ENCODE assay signal across 8 cellular contexts in genomic region chr3:172711457-172711800, GRCh38. TPM values are rescaled to one million over a fixed set of nuclear protein-coding genes. Genes with fewer than 3 reads are reported as not detected.
DNase-seq lines count a peak whose midpoint lies in the region; ATAC-seq and TF ChIP-seq lines count a peak whose summit lies in the region.

No MANE protein-coding gene starts in this region.

- no peaks in the 10 kb centered on the region for H3K4me1 ChIP-seq in mesodermal cell (ENCODE audit: control insufficient read depth, insufficient read depth, low read length, poor library complexity, severe bottlenecking)

- WGBS in mesodermal cell (ENCODE audit: insufficient coverage in 2 of 2), 2 experiments, result no CpG with 5 or more reads among the region's 2 CpGs

- DNase-seq in activated naive CD4-positive, alpha-beta T cell treated with anti-CD3 and anti-CD28 coated beads for 36 hours, result no peak
- no peak for DNase-seq in activated naive CD4-positive, alpha-beta T cell (lab: John Stamatoyannopoulos, UW)
- DNase-seq in NCI-H146 (lab: John Stamatoyannopoulos, UW) (peak; percentile 72), brain microvascular endothelial cell (no peak), foreskin melanocyte (no peak)

- CTCF ChIA-PET in activated naive CD4-positive, alpha-beta T cell treated with anti-CD3 and anti-CD28 coated beads for 36 hours (lab: Charles Lee), result interaction anchor here (0.7 to 1.6 kb wide), 7 partner anchors 9 to 1626 kb away, joined by 3 to 5 read pairs (median 3); partner anchors contain the start of gene ECT2

- no peaks in the 10 kb centered on the region for H3K9me3 ChIP-seq in mesodermal cell (ENCODE audit: control insufficient read depth, low read length)

- H3K4me3 ChIP-seq in brain microvascular endothelial cell (ENCODE audit: low read depth, low read length) (peak overlapping the region; percentile 98), mesodermal cell (ENCODE audit: extremely low read depth, insufficient read depth, low read length, poor library complexity, severe bottlenecking) (peak overlapping the region; percentile 75)

- H3K27ac ChIP-seq in brain microvascular endothelial cell, result peak overlapping the region; percentile 83
- H3K27ac ChIP-seq in mesodermal cell (ENCODE audit: low read depth, low read length, severe bottlenecking), result peak overlapping the region; percentile 88

- no peaks in the 10 kb centered on the region for H3K9me3 Mint-ChIP-seq in activated naive CD4-positive, alpha-beta T cell treated with anti-CD3 and anti-CD28 coated beads for 36 hours

- H3K4me1 Mint-ChIP-seq in activated naive CD4-positive, alpha-beta T cell treated with anti-CD3 and anti-CD28 coated beads for 36 hours (ENCODE audit: low read depth), result peaks cover 11% of the 10 kb centered on the region

- ATAC-seq in HG02571 (IDR thresholded peaks at IDR 0.05; ENCODE audit: unreplicated experiment) (no peak), HG02623 (IDR thresholded peaks at IDR 0.05; ENCODE audit: unreplicated experiment) (no peak)

- H3K4me3 Mint-ChIP-seq in activated naive CD4-positive, alpha-beta T cell treated with anti-CD3 and anti-CD28 coated beads for 36 hours, result peak overlapping the region; percentile 91

- H3K27me3 ChIP-seq in brain microvascular endothelial cell (replicated peaks), result no peaks in the 10 kb centered on the region

- TF ChIP-seq CTCF in brain microvascular endothelial cell (IDR thresholded peaks at IDR 0.05; ENCODE audit: low read depth, low read length, missing control alignments), result no peak

- H3K27ac Mint-ChIP-seq in activated naive CD4-positive, alpha-beta T cell treated with anti-CD3 and anti-CD28 coated beads for 36 hours, result no peak overlapping the region

- H3K36me3 ChIP-seq in brain microvascular endothelial cell (replicated peaks) (no peaks in the 10 kb centered on the region), mesodermal cell (ENCODE audit: control insufficient read depth, insufficient read depth, low read length) (no peaks in the 10 kb centered on the region)

- in situ Hi-C loops in brain microvascular endothelial cell (cut with HindIII; ENCODE audit: low pct_ligation_motif_present, low sequenced_read_pairs), result no loop called here

- H3K27me3 Mint-ChIP-seq in activated naive CD4-positive, alpha-beta T cell treated with anti-CD3 and anti-CD28 coated beads for 36 hours (ENCODE audit: low read depth), result no peaks in the 10 kb centered on the region

- intact Hi-C loops in activated naive CD4-positive, alpha-beta T cell treated with anti-CD3 and anti-CD28 coated beads for 36 hours (cut with micrococcal nuclease), result loop anchor here (1.0 kb wide), 2 partner anchors 38 to 39 kb away; partner anchors contain the start of gene ECT2

- H3K36me3 Mint-ChIP-seq in activated naive CD4-positive, alpha-beta T cell treated with anti-CD3 and anti-CD28 coated beads for 36 hours (ENCODE audit: low read depth), result no peaks in the 10 kb centered on the region

RNA-seq across cellular contexts. Expression of gene NCEH1, which starts 0.6 kb away (rescaled TPM):
- total RNA-seq in activated naive CD4-positive, alpha-beta T cell treated with anti-CD3 and anti-CD28 coated beads for 36 hours, result 1 to 10 TPM; 2.9 to 3.5 TPM
- 3.9 TPM for polyA plus RNA-seq in mesodermal cell (2013, experiment 1 of 2)
- polyA plus RNA-seq in mesodermal cell (2013, experiment 2 of 2), result 3.7 TPM

RNA-seq across cellular contexts. Expression of gene ECT2, which starts 39.1 kb away (rescaled TPM):
- total RNA-seq in activated naive CD4-positive, alpha-beta T cell treated with anti-CD3 and anti-CD28 coated beads for 36 hours, result 10 to 100 TPM; 55.3 to 59.4 TPM
- polyA plus RNA-seq in mesodermal cell (2013, experiment 1 of 2), result 57.1 TPM
- 59.0 TPM for polyA plus RNA-seq in mesodermal cell (2013, experiment 2 of 2)
